In genomic region chr15:60568883-60569495, GRCh38 we compare ENCODE assay signal across 17 cellular contexts.
DNase-seq lines count a peak whose midpoint lies in the region; ATAC-seq and TF ChIP-seq lines count a peak whose summit lies in the region.
"Had no signal": no experiment of that assay in that cellular context is flagged by ENCODE, and none has a peak within 500 bp of the region (broad histone marks: within the 10 kb centered on the region; RNA-seq: fewer than 3 reads in every experiment).

No MANE protein-coding gene starts in this region.

- peaks cover 18% of the 10 kb centered on the region for H3K4me1 ChIP-seq in MM.1S (ENCODE audit: low read length)

- H3K27me3 ChIP-seq in MM.1S (replicated peaks; ENCODE audit: insufficient read depth, low read length) = no peaks in the 10 kb centered on the region
- H3K27me3 ChIP-seq in MG63 = no peaks in the 10 kb centered on the region

- H2AFZ ChIP-seq in MM.1S (ENCODE audit: low read length) = no peak overlapping the region
- H2AFZ ChIP-seq: GM23248 had no signal

- no peaks in the 10 kb centered on the region for H3K36me3 ChIP-seq in MM.1S (replicated peaks; ENCODE audit: insufficient read depth, low read length)
- no peaks in the 10 kb centered on the region for H3K36me3 ChIP-seq in MG63

- H3K27me3 Mint-ChIP-seq in activated CD4-positive, alpha-beta T cell treated with anti-CD3 and anti-CD28 coated beads, Interleukin-2, amount 10 ng/mL, durations not matched to agents 7 days and 5 days = no peaks in the 10 kb centered on the region
- no peaks in the 10 kb centered on the region for H3K27me3 Mint-ChIP-seq in activated naive CD8-positive, alpha-beta T cell treated with anti-CD3 and anti-CD28 coated beads, Interleukin-2, amount 50 U/mL, for 24 hours

- H3K27ac ChIP-seq in MM.1S (ENCODE audit: low read length) = peak overlapping the region; percentile 40; the same call in 1 of the 2 replicates
- H3K27ac ChIP-seq: GM23248 had no signal

- no peak for DNase-seq in activated CD4-positive, alpha-beta T cell treated with anti-CD3 and anti-CD28 coated beads, Interleukin-2, amount 10 ng/mL, durations not matched to agents 7 days and 5 days
- no peak for DNase-seq in activated CD4-positive, alpha-beta T cell treated with anti-CD3 and anti-CD28 coated beads, Interleukin-2, amount 50 U/mL, for 48 hours
- DNase-seq in MM.1S (no peak), RPMI8226 (no peak), HCEC 1CT (no peak), MG63 (no peak)
- no peak for DNase-seq in activated naive CD8-positive, alpha-beta T cell treated with anti-CD3 and anti-CD28 coated beads, Interleukin-2, amount 50 U/mL, for 24 hours
- no peak for DNase-seq in stimulated activated naive CD8-positive, alpha-beta T cell treated with anti-CD3 and anti-CD28 coated beads, Interleukin-15, Interleukin-2, amounts not matched to agents 100 U/mL and 50 U/mL, for 24 hours
- DNase-seq: activated CD4-positive, alpha-beta T cell treated with anti-CD3 and anti-CD28 coated beads for 1 hour; COR-L47; GF-D8; GM23248; NCI-H1694 treated with DMSO at 0.1 percent for 48 hours; NCI-H510A treated with DMSO at 0.1 percent for 48 hours; stimulated activated CD4-positive, alpha-beta T cell treated with anti-CD3 and anti-CD28 coated beads, Interleukin-2, amount 100 ng/mL, for 24 hours; stimulated activated CD8-positive, alpha-beta memory T cell treated with anti-CD3 and anti-CD28 coated beads, Interleukin-4, amount 100 ng/mL, for 48 hours had no signal

- no peak for TF ChIP-seq CTCF in MM.1S (IDR thresholded peaks at IDR 0.05; ENCODE audit: low read length)

- CTCF ChIA-PET in activated CD4-positive, alpha-beta T cell treated with anti-CD3 and anti-CD28 coated beads, Interleukin-2, amount 10 ng/mL, durations not matched to agents 7 days and 5 days (lab: Charles Lee) = interaction anchor here (0.7 to 1.9 kb wide), 5 partner anchors 14 to 353 kb away, joined by 3 to 7 read pairs (median 3); no protein-coding TSS in a partner anchor

- no peak overlapping the region for H3K9ac ChIP-seq in MM.1S (ENCODE audit: low read length)
- H3K9ac ChIP-seq: GM23248 had no signal

- no peak overlapping the region for H3K4me3 Mint-ChIP-seq in activated CD4-positive, alpha-beta T cell treated with anti-CD3 and anti-CD28 coated beads, Interleukin-2, amount 10 ng/mL, durations not matched to agents 7 days and 5 days
- peak overlapping the region; percentile 56 for H3K4me3 Mint-ChIP-seq in activated naive CD8-positive, alpha-beta T cell treated with anti-CD3 and anti-CD28 coated beads, Interleukin-2, amount 50 U/mL, for 24 hours
- H3K4me3 Mint-ChIP-seq: type B pancreatic cell had no signal

- peak overlapping the region; percentile 81 for H3K27ac Mint-ChIP-seq in activated CD4-positive, alpha-beta T cell treated with anti-CD3 and anti-CD28 coated beads, Interleukin-2, amount 10 ng/mL, durations not matched to agents 7 days and 5 days
- peak overlapping the region; percentile 80 for H3K27ac Mint-ChIP-seq in activated naive CD8-positive, alpha-beta T cell treated with anti-CD3 and anti-CD28 coated beads, Interleukin-2, amount 50 U/mL, for 24 hours
- H3K27ac Mint-ChIP-seq: type B pancreatic cell had no signal

- no peaks in the 10 kb centered on the region for H3K9me3 Mint-ChIP-seq in activated CD4-positive, alpha-beta T cell treated with anti-CD3 and anti-CD28 coated beads, Interleukin-2, amount 10 ng/mL, durations not matched to agents 7 days and 5 days
- H3K9me3 Mint-ChIP-seq in activated naive CD8-positive, alpha-beta T cell treated with anti-CD3 and anti-CD28 coated beads, Interleukin-2, amount 50 U/mL, for 24 hours = no peaks in the 10 kb centered on the region
- H3K9me3 Mint-ChIP-seq: type B pancreatic cell had no signal

- peak overlapping the region; percentile 59; the same call in 1 of the 2 replicates for H3K4me2 ChIP-seq in MM.1S (ENCODE audit: low read depth, low read length)

- H3K79me2 ChIP-seq in MM.1S (ENCODE audit: low read length) = peaks cover 9% of the 10 kb centered on the region; the same call in 1 of the 2 replicates

- ATAC-seq in activated naive CD8-positive, alpha-beta T cell treated with anti-CD3 and anti-CD28 coated beads, Interleukin-2, amount 50 U/mL, for 24 hours = peak; percentile 42
- peak; percentile 42 for ATAC-seq in stimulated activated naive CD8-positive, alpha-beta T cell treated with anti-CD3 and anti-CD28 coated beads, Interleukin-15, Interleukin-2, amounts not matched to agents 100 U/mL and 50 U/mL, for 24 hours

- H3K9me2 ChIP-seq in MM.1S (replicated peaks; ENCODE audit: insufficient read depth, low read length) = no peaks in the 10 kb centered on the region

- H3F3A ChIP-seq in MM.1S (ENCODE audit: insufficient read depth, low read length) = peaks cover 9% of the 10 kb centered on the region; the same call in 1 of the 2 replicates

- POLR2A ChIA-PET in activated CD4-positive, alpha-beta T cell treated with anti-CD3 and anti-CD28 coated beads, Interleukin-2, amount 10 ng/mL, durations not matched to agents 7 days and 5 days (lab: Charles Lee) = interaction anchor here (0.6 kb wide), 1 partner anchor 175 kb away, joined by 3 read pairs; no protein-coding TSS in a partner anchor

- peaks cover 42% of the 10 kb centered on the region for H3K36me3 Mint-ChIP-seq in activated CD4-positive, alpha-beta T cell treated with anti-CD3 and anti-CD28 coated beads, Interleukin-2, amount 10 ng/mL, durations not matched to agents 7 days and 5 days (ENCODE audit: low read depth)
- peaks cover 11% of the 10 kb centered on the region for H3K36me3 Mint-ChIP-seq in activated naive CD8-positive, alpha-beta T cell treated with anti-CD3 and anti-CD28 coated beads, Interleukin-2, amount 50 U/mL, for 24 hours (ENCODE audit: low read depth)
- H3K36me3 Mint-ChIP-seq: type B pancreatic cell had no signal

- no peak overlapping the region for H3K4me3 ChIP-seq in MM.1S (ENCODE audit: low read length)
- H3K4me3 ChIP-seq in MG63 = no peak overlapping the region
- H3K4me3 ChIP-seq: GM23248 had no signal

- H4K20me1 ChIP-seq in MM.1S (ENCODE audit: insufficient read depth, low read length) = no peaks in the 10 kb centered on the region

- H3K9me3 ChIP-seq in MM.1S (replicated peaks; ENCODE audit: insufficient read depth, low read length) (no peaks in the 10 kb centered on the region), MG63 (no peaks in the 10 kb centered on the region)

- H3K4me1 Mint-ChIP-seq in activated CD4-positive, alpha-beta T cell treated with anti-CD3 and anti-CD28 coated beads, Interleukin-2, amount 10 ng/mL, durations not matched to agents 7 days and 5 days = peaks cover 87% of the 10 kb centered on the region
- H3K4me1 Mint-ChIP-seq in activated naive CD8-positive, alpha-beta T cell treated with anti-CD3 and anti-CD28 coated beads, Interleukin-2, amount 50 U/mL, for 24 hours = peaks cover 95% of the 10 kb centered on the region
